In genomic region chr17:80599546-80600305, GRCh38 we compare ENCODE assay signal across 9 cellular contexts. TPM values are rescaled to one million over a fixed set of nuclear protein-coding genes. Genes with fewer than 3 reads are reported as not detected.
DNase-seq lines count a peak whose midpoint lies in the region; ATAC-seq, FAIRE-seq and TF ChIP-seq lines count a peak whose summit lies in the region.
"Had no signal": no experiment of that assay in that cellular context is flagged by ENCODE, and none has a peak within 500 bp of the region (broad histone marks: within the 10 kb centered on the region; RNA-seq: fewer than 3 reads in every experiment).

No MANE protein-coding gene starts in this region.

- ATAC-seq in K562 (peak; percentile 73), mucosa of descending colon (peak; percentile 99), HG03139 (IDR thresholded peaks at IDR 0.05; ENCODE audit: unreplicated experiment) (no peak)

- H3K9me1 ChIP-seq in K562 (ENCODE audit: control insufficient read depth, insufficient read depth, low read length), result no peaks in the 10 kb centered on the region

- WGBS in K562 (ENCODE audit: insufficient coverage, low coverage, missing lambda C conversion rate), result 46% methylated on average over 7 of the region's 8 CpGs

- H3K27ac Mint-ChIP-seq in Calu3 (ENCODE audit: unreplicated experiment), result peak overlapping the region; percentile 89

- H3K9ac ChIP-seq in K562 (ENCODE audit: insufficient read depth in 1 of 2, low read depth in 2 of 2, low read length in 2 of 2), result peak overlapping the region in 1 of 2 experiments; percentile 82; a peak in 2 of 4 replicates
- H3K9ac ChIP-seq: parathyroid adenoma had no signal

- H3K4me3 ChIP-seq in K562 (no peak overlapping the region), mucosa of descending colon (no peak overlapping the region)

- H3K27ac ChIP-seq in K562 (ENCODE audit: extremely low read depth, low read depth, low read length), result no peak overlapping the region
- H3K27ac ChIP-seq: parathyroid adenoma had no signal

- H3K4me1 ChIP-seq in K562 (replicated peaks in 1 of 2; ENCODE audit: control insufficient read depth in 2 of 2, insufficient read depth in 2 of 2, low read length in 2 of 2) (peaks cover 19 to 24% of the 10 kb centered on the region in 2 experiments), mucosa of descending colon (ENCODE audit: low read depth) (peaks cover 23% of the 10 kb centered on the region)
- H3K4me1 ChIP-seq: parathyroid adenoma had no signal

- no peak overlapping the region for H2AFZ ChIP-seq in K562 (ENCODE audit: low read depth, low read length)
- H2AFZ ChIP-seq: parathyroid adenoma had no signal

- peaks cover 43% of the 10 kb centered on the region for H3K4me1 Mint-ChIP-seq in Calu3 (ENCODE audit: low read depth, unreplicated experiment)

- no peaks in the 10 kb centered on the region for H3K27me3 ChIP-seq in K562 (ENCODE audit: control insufficient read depth in 2 of 2, insufficient read depth in 2 of 2, low read length in 2 of 2)

- H3K79me2 ChIP-seq in K562 (ENCODE audit: control insufficient read depth, insufficient read depth, low read length), result peaks cover 88% of the 10 kb centered on the region

- TF ChIP-seq EP300 in K562 (IDR thresholded peaks at IDR 0.05; ENCODE audit: low read length), result no peak

- CTCF ChIA-PET in Calu3 (lab: Charles Lee), result interaction anchor here (0.5 kb wide), 1 partner anchor 848 kb away, joined by 3 read pairs; no protein-coding TSS in a partner anchor
- CTCF ChIA-PET in K562 (lab: Yijun Ruan, JAX; ENCODE audit: low intra/inter-chr PET ratio), result no interaction called here

- H3K36me3 ChIP-seq in K562 (ENCODE audit: control insufficient read depth, insufficient read depth, low read length) (no peaks in the 10 kb centered on the region; the same call in 2 of the 3 replicates), mucosa of descending colon (ENCODE audit: low read depth) (no peaks in the 10 kb centered on the region)

- DNase-seq in Calu3 (peak; percentile 57), HuH-7 (ENCODE audit: low spot score) (peak; percentile 86), K562 (ENCODE audit: extremely low read depth in 1 of 4, low spot score in 3 of 4) (peak; percentile 27 to 49 (median 36)), mucosa of descending colon (peak in 2 of 3 donors; percentile 69 to 84), activated gamma-delta T cell (lab: John Stamatoyannopoulos, UW) (no peak), NCI-H226 (no peak)
- DNase-seq: NCI-H1417 treated with DMSO at 0.1 percent for 48 hours had no signal

- no TSS peak for BruUV-seq in Calu3 (replicated peaks; lab: Mats Ljungman, UMichigan)
- no TSS peak for BruUV-seq in K562 (replicated peaks; lab: Mats Ljungman, UMichigan)

- intact Hi-C loops in Calu3 (cut with micrococcal nuclease; ENCODE audit: unreplicated experiment), result no loop called here
- intact Hi-C loops in K562 (cut with micrococcal nuclease), result no loop called here
- intact Hi-C loops in mucosa of descending colon (cut with DNase I, micrococcal nuclease), result no loop called here

- TF ChIP-seq POLR2A in K562 (conservative IDR thresholded peaks at IDR 0.05), result no peak

- no peak for TF ChIP-seq RAD21 in K562 (CRISPR knock-in tag; conservative IDR thresholded peaks at IDR 0.05 in 1 of 2, IDR thresholded peaks at IDR 0.05 in 1 of 2)

- peaks cover 16% of the 10 kb centered on the region for H4K20me1 ChIP-seq in K562 (replicated peaks; ENCODE audit: control insufficient read depth, insufficient read depth, low read length)

- FAIRE-seq in K562 (lab: Jason Lieb, UNC), result peak; percentile 60

- H3K36me3 Mint-ChIP-seq in Calu3 (ENCODE audit: insufficient read depth, unreplicated experiment), result no peaks in the 10 kb centered on the region

- H3K9me3 ChIP-seq in K562 (replicated peaks; ENCODE audit: control insufficient read depth, insufficient read depth, low read depth, low read length), result no peaks in the 10 kb centered on the region
- no peaks in the 10 kb centered on the region for H3K9me3 ChIP-seq in mucosa of descending colon

- no peak overlapping the region for H3K4me2 ChIP-seq in K562 (ENCODE audit: insufficient read depth, low read length)

- POLR2A ChIA-PET in K562 (lab: Yijun Ruan, JAX), result interaction anchor here (0.6 to 0.7 kb wide), 2 partner anchors 8 to 12 kb away, joined by 3 read pairs; no protein-coding TSS in a partner anchor

- TF ChIP-seq CTCF in Calu3 (IDR thresholded peaks at IDR 0.05; ENCODE audit: unreplicated experiment) (no peak), K562 (IDR thresholded peaks at IDR 0.05 in 2 of 3, conservative IDR thresholded peaks at IDR 0.05 in 1 of 3; ENCODE audit: insufficient read depth in 2 of 3, low read depth in 1 of 3, low read length in 3 of 3) (no peak), mucosa of descending colon (IDR thresholded peaks at IDR 0.05) (no peak)

- no peaks in the 10 kb centered on the region for H3K27me3 Mint-ChIP-seq in Calu3 (ENCODE audit: unreplicated experiment)

- no peaks in the 10 kb centered on the region for H3K9me3 Mint-ChIP-seq in Calu3 (ENCODE audit: low read depth, unreplicated experiment)

- in situ Hi-C loops in K562 (cut with MboI), result no loop called here

- H3K4me3 Mint-ChIP-seq in Calu3 (ENCODE audit: low read depth, unreplicated experiment), result peak overlapping the region; percentile 53

TF ChIP-seq in K562, 482 proteins besides CTCF, POLR2A, EP300 and RAD21 (continues in another document):
- TF ChIP-seq RBM14 (IDR thresholded peaks at IDR 0.05; ENCODE audit: borderline replicate concordance, insufficient read depth, low read depth, low read length), result no peak
- TF ChIP-seq NCOA1 (IDR thresholded peaks at IDR 0.05; ENCODE audit: low read depth), result no peak
- no peak for TF ChIP-seq NFYB (IDR thresholded peaks at IDR 0.05; ENCODE audit: extremely low read depth, insufficient read length)
- TF ChIP-seq SMAD3 (CRISPR knock-in tag; conservative IDR thresholded peaks at IDR 0.05), result no peak
- TF ChIP-seq RCOR1 (IDR thresholded peaks at IDR 0.05; ENCODE audit: borderline replicate concordance in 1 of 2, low read depth in 2 of 2, low read length in 2 of 2), result no peak
- TF ChIP-seq, protein P1, sequence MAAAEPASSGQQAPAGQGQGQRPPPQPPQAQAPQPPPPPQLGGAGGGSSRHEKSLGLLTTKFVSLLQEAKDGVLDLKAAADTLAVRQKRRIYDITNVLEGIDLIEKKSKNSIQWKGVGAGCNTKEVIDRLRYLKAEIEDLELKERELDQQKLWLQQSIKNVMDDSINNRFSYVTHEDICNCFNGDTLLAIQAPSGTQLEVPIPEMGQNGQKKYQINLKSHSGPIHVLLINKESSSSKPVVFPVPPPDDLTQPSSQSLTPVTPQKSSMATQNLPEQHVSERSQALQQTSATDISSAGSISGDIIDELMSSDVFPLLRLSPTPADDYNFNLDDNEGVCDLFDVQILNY (CRISPR knock-in tag; IDR thresholded peaks at IDR 0.05), result no peak
- TF ChIP-seq, protein P2, sequence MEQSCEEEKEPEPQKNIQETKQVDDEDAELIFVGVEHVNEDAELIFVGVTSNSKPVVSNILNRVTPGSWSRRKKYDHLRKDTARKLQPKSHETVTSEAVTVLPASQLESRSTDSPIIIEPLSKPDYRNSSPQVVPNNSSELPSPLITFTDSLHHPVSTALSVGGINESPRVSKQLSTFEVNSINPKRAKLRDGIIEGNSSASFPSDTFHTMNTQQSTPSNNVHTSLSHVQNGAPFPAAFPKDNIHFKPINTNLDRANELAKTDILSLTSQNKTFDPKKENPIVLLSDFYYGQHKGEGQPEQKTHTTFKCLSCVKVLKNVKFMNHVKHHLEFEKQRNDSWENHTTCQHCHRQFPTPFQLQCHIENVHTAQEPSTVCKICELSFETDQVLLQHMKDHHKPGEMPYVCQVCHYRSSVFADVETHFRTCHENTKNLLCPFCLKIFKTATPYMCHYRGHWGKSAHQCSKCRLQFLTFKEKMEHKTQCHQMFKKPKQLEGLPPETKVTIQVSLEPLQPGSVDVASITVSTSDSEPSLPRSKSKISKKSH (CRISPR knock-in tag; IDR thresholded peaks at IDR 0.05), result no peak
- TF ChIP-seq U2AF1 (optimal IDR thresholded peaks at IDR 0.05; ENCODE audit: low read depth, low read length), result no peak
- no peak for TF ChIP-seq GTF2A2 (tag; IDR thresholded peaks at IDR 0.05)
- TF ChIP-seq ZNF316 (IDR thresholded peaks at IDR 0.05), result no peak
- no peak for TF ChIP-seq TEAD1 (CRISPR knock-in tag; IDR thresholded peaks at IDR 0.05)
- TF ChIP-seq ZFP30 (CRISPR knock-in tag; IDR thresholded peaks at IDR 0.05; ENCODE audit: borderline replicate concordance), result no peak

RNA-seq across cellular contexts. Expression of gene RPTOR, which starts 55.1 kb away (rescaled TPM):
- 41.7 and 41.8 TPM in 2 replicates for total RNA-seq in Calu3 (2022)
- total RNA-seq in K562 (2011; cell fraction: chromatin; rRNA removed; ENCODE audit: low replicate concordance), result 170 and 226 TPM in 2 replicates
- 113 and 116 TPM in 2 replicates for total RNA-seq in K562 (2011; cell fraction: nucleolus; rRNA removed)
- total RNA-seq in K562 (2011; cell fraction: nucleoplasm; rRNA removed), result 108 and 117 TPM in 2 replicates
- 18.6 and 19.1 TPM in 2 replicates for total RNA-seq in K562 (2014; rRNA removed)
- 10.2 and 10.4 TPM in 2 replicates for total RNA-seq in K562 (2014; rRNA removed; fragmentation: Illumina TruSeq; extraction: Trizol)
- 9.5 and 10.7 TPM in 2 replicates for total RNA-seq in K562 (2015; rRNA removed; fragmentation: Illumina TruSeq; extraction: Trizol)
- 46.1 and 54.1 TPM in 2 replicates for total RNA-seq in K562 (2021)
- 4.4 and 7.2 TPM in 2 replicates for polyA plus RNA-seq in K562 (2011; rRNA removed)
- 4.5 and 7.5 TPM in 2 replicates for polyA plus RNA-seq in K562 (2011; cell fraction: cytosol; rRNA removed)
- polyA plus RNA-seq in K562 (2011; cell fraction: nucleus; rRNA removed), result 23.2 and 25.8 TPM in 2 replicates
- 19.9 and 23.1 TPM in 2 replicates for polyA plus RNA-seq in K562 (2012)
- 11.7 and 16.8 TPM in 2 replicates for polyA plus RNA-seq in K562 (2014; fragmentation: Illumina TruSeq; extraction: Trizol)
- under 1 TPM; 0.24 to 0.35 TPM for polyA plus RNA-seq in K562 (2014; fragmentation: Nextera tagmentation; extraction: Ambion mirVana)
- 10.7 and 14.7 TPM in 2 replicates for polyA plus RNA-seq in K562 (2014; rRNA removed)
- polyA minus RNA-seq in K562 (2011; rRNA and poly(A)+ RNA removed), result 16.6 and 17.9 TPM in 2 replicates
- 21.9 and 26.8 TPM in 2 replicates for polyA minus RNA-seq in K562 (2011; cell fraction: cytosol; rRNA and poly(A)+ RNA removed)
- 43.2 and 63.5 TPM in 2 replicates for polyA minus RNA-seq in K562 (2011; cell fraction: nucleus; rRNA and poly(A)+ RNA removed)
- total RNA-seq in mucosa of descending colon, result 10 to 100 TPM; 30.5 to 44.4 (median 37.2) TPM

Comparison
In these comparisons a context has a peak if more than half of its experiments do, and no peak if none do; other contexts are left out.
1. DNase-seq: peak in Calu3 (single experiment), HuH-7 (single experiment), K562 (4 of 4) and mucosa of descending colon (2 of 3); none in activated gamma-delta T cell (single experiment) and NCI-H226 (single experiment).